ENCODE assay signal across 19 cellular contexts in the genomic region with DNA sequence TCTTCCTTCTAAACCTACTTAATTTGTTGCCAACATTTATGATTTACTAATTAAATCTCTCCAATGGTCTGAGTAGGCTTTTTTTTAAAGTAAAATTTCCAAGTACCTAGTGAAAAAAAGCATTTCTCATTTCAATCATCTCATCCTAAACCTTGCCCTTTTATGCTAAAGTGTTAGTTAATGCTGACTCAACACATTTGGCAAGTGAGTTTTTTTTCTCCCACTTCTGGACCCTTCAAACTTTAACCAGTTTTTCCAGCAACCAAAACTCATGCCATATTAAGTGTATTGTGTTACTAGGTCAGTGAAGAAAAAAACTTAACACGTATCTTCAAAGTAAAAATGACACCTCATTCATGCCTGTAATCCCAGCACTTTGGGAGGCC. TPM values are rescaled to one million over a fixed set of nuclear protein-coding genes. Genes with fewer than 3 reads are reported as not detected.
DNase-seq lines count a peak whose midpoint lies in the region; ATAC-seq and TF ChIP-seq lines count a peak whose summit lies in the region.
"Had no signal": no experiment of that assay in that cellular context is flagged by ENCODE, and none has a peak within 500 bp of the region (broad histone marks: within the 10 kb centered on the region; RNA-seq: fewer than 3 reads in every experiment).

No MANE protein-coding gene starts in this region.

- H3K27me3 ChIP-seq in psoas muscle (ENCODE audit: insufficient read depth in 3 of 3, low read length in 2 of 3) (no peaks in the 10 kb centered on the region), GM23248 (replicated peaks; ENCODE audit: insufficient read depth) (no peaks in the 10 kb centered on the region)

- peaks cover 100% of the 10 kb centered on the region for H3K79me2 ChIP-seq in GM23248 (ENCODE audit: insufficient read depth)

- H3K9me3 ChIP-seq in psoas muscle (no peaks in the 10 kb centered on the region), GM23248 (ENCODE audit: low read depth) (no peaks in the 10 kb centered on the region)

- WGBS in psoas muscle, 3 donors = 32 to 54% (median 36%) methylated on average over 1 of the region's 1 CpG
- 89 to 100% methylated on average over 1 of the region's 1 CpG for WGBS in GM23248 (ENCODE audit: low coverage in 1 of 2, low lambda C conversion rate in 2 of 2, missing lambda C conversion rate in 2 of 2), 2 experiments

- H3K4me1 Mint-ChIP-seq in activated T-cell treated with anti-CD3 and anti-CD28 coated beads, Interleukin-2, amount 50 U/mL, for 24 hours (ENCODE audit: low read depth) = peaks cover 41% of the 10 kb centered on the region
- H3K4me1 Mint-ChIP-seq in activated T-cell treated with anti-CD3 and anti-CD28 coated beads, Interleukin-2, amount 50 U/mL, for 4 hours (ENCODE audit: low read depth) = peaks cover 31% of the 10 kb centered on the region
- peaks cover 19% of the 10 kb centered on the region for H3K4me1 Mint-ChIP-seq in HFFc6 (ENCODE audit: low read depth)
- peaks cover 23% of the 10 kb centered on the region for H3K4me1 Mint-ChIP-seq in central memory CD8-positive, alpha-beta T cell

- H4K20me1 ChIP-seq in GM23248 (ENCODE audit: insufficient read depth) = peaks cover 8% of the 10 kb centered on the region; the same call in 1 of the 2 replicates

- H3K36me3 Mint-ChIP-seq in activated T-cell treated with anti-CD3 and anti-CD28 coated beads, Interleukin-2, amount 50 U/mL, for 24 hours (ENCODE audit: low read depth) = peaks cover 64% of the 10 kb centered on the region
- H3K36me3 Mint-ChIP-seq in activated T-cell treated with anti-CD3 and anti-CD28 coated beads, Interleukin-2, amount 50 U/mL, for 4 hours (ENCODE audit: insufficient read depth) = peaks cover 14% of the 10 kb centered on the region
- H3K36me3 Mint-ChIP-seq in HFFc6 (ENCODE audit: low read depth) = peaks cover 19% of the 10 kb centered on the region
- peaks cover 46% of the 10 kb centered on the region for H3K36me3 Mint-ChIP-seq in central memory CD8-positive, alpha-beta T cell (ENCODE audit: insufficient read depth)

- intact Hi-C loops in psoas muscle (cut with DNase I) = no loop called here

- no peaks in the 10 kb centered on the region for H3K27me3 Mint-ChIP-seq in activated T-cell treated with anti-CD3 and anti-CD28 coated beads, Interleukin-2, amount 50 U/mL, for 24 hours
- no peaks in the 10 kb centered on the region for H3K27me3 Mint-ChIP-seq in activated T-cell treated with anti-CD3 and anti-CD28 coated beads, Interleukin-2, amount 50 U/mL, for 4 hours (ENCODE audit: low read depth)
- H3K27me3 Mint-ChIP-seq in HFFc6 (ENCODE audit: insufficient read depth) = peaks cover 3% of the 10 kb centered on the region
- no peaks in the 10 kb centered on the region for H3K27me3 Mint-ChIP-seq in central memory CD8-positive, alpha-beta T cell
- H3K27me3 Mint-ChIP-seq: CD8-positive, alpha-beta memory T cell had no signal

- peaks cover 46% of the 10 kb centered on the region for H3K4me1 ChIP-seq in psoas muscle
- peaks cover 16% of the 10 kb centered on the region for H3K4me1 ChIP-seq in GM23248 (ENCODE audit: insufficient read depth)

- TF ChIP-seq CTCF in HFFc6 (IDR thresholded peaks at IDR 0.05) (no peak), psoas muscle (IDR thresholded peaks at IDR 0.05) (no peak)

- peaks cover 4% of the 10 kb centered on the region; the same call in 1 of the 2 replicates for H3F3A ChIP-seq in GM23248 (ENCODE audit: insufficient read depth)

- DNase-seq in activated T-cell treated with anti-CD3 and anti-CD28 coated beads, Interleukin-2, amount 50 U/mL, for 24 hours = no peak
- DNase-seq in activated T-cell treated with anti-CD3 and anti-CD28 coated beads, Interleukin-2, amount 50 U/mL, for 4 hours = no peak
- DNase-seq in HFFc6 (no peak), psoas muscle (no peak), NCI-H2171 (lab: John Stamatoyannopoulos, UW) (no peak), GM23248 (no peak)
- no peak for DNase-seq in central memory CD8-positive, alpha-beta T cell (ENCODE audit: low spot score in 2 of 2)
- DNase-seq: 8988T; CD8-positive, alpha-beta memory T cell; DMS79; GOT3; Kasumi-1; MM.1S; NCI-H1105; NCI-H1694; NCI-H2227 treated with DMSO at 0.1 percent for 48 hours; NCI-H524; Right ventricle myocardium superior had no signal

- no peak overlapping the region for H2AFZ ChIP-seq in GM23248

- no peaks in the 10 kb centered on the region for H3K9me3 Mint-ChIP-seq in activated T-cell treated with anti-CD3 and anti-CD28 coated beads, Interleukin-2, amount 50 U/mL, for 24 hours
- no peaks in the 10 kb centered on the region for H3K9me3 Mint-ChIP-seq in activated T-cell treated with anti-CD3 and anti-CD28 coated beads, Interleukin-2, amount 50 U/mL, for 4 hours
- no peaks in the 10 kb centered on the region for H3K9me3 Mint-ChIP-seq in HFFc6
- no peaks in the 10 kb centered on the region for H3K9me3 Mint-ChIP-seq in central memory CD8-positive, alpha-beta T cell
- H3K9me3 Mint-ChIP-seq: CD8-positive, alpha-beta memory T cell had no signal

- H3K27ac Mint-ChIP-seq in activated T-cell treated with anti-CD3 and anti-CD28 coated beads, Interleukin-2, amount 50 U/mL, for 24 hours = peak overlapping the region; percentile 68
- H3K27ac Mint-ChIP-seq in HFFc6 = peak overlapping the region; percentile 15; the same call in 1 of the 2 replicates
- no peak overlapping the region for H3K27ac Mint-ChIP-seq in central memory CD8-positive, alpha-beta T cell (ENCODE audit: low read depth)

- no peak overlapping the region for H3K4me3 ChIP-seq in psoas muscle
- no peak overlapping the region for H3K4me3 ChIP-seq in GM23248

- ATAC-seq in activated T-cell treated with anti-CD3 and anti-CD28 coated beads, Interleukin-2, amount 50 U/mL, for 4 hours = no peak
- ATAC-seq in central memory CD8-positive, alpha-beta T cell (replicated peaks; ENCODE audit: extremely low read depth, poor library complexity, severe bottlenecking) = no peak
- ATAC-seq in psoas muscle (no peak), GM21529 (IDR thresholded peaks at IDR 0.05; ENCODE audit: unreplicated experiment) (no peak)

- H3K9me2 ChIP-seq in GM23248 (ENCODE audit: insufficient read depth) = no peaks in the 10 kb centered on the region

- no peak overlapping the region for H3K9ac ChIP-seq in GM23248

- H3K4me2 ChIP-seq in GM23248 (ENCODE audit: unreplicated experiment) = no peak overlapping the region

- in situ Hi-C loops in GM23248 (cut with MboI) = no loop called here

- H3K4me3 Mint-ChIP-seq in activated T-cell treated with anti-CD3 and anti-CD28 coated beads, Interleukin-2, amount 50 U/mL, for 24 hours = no peak overlapping the region
- no peak overlapping the region for H3K4me3 Mint-ChIP-seq in activated T-cell treated with anti-CD3 and anti-CD28 coated beads, Interleukin-2, amount 50 U/mL, for 4 hours
- H3K4me3 Mint-ChIP-seq in HFFc6 = no peak overlapping the region
- peak overlapping the region; percentile 20 for H3K4me3 Mint-ChIP-seq in central memory CD8-positive, alpha-beta T cell

- H3K27ac ChIP-seq in psoas muscle = peak overlapping the region; percentile 13
- no peak overlapping the region for H3K27ac ChIP-seq in GM23248

- H3K36me3 ChIP-seq in psoas muscle (ENCODE audit: insufficient read depth in 1 of 2, low read depth in 1 of 2) (peaks cover 2 to 71% of the 10 kb centered on the region in 2 donors), GM23248 (ENCODE audit: low read depth) (peaks cover 3% of the 10 kb centered on the region; the same call in 1 of the 2 replicates)

RNA-seq across cellular contexts. Expression of a gene that starts 5.3 kb away (rescaled TPM):
- 10 to 100 TPM; 88.5 to 98.7 (median 90.1) TPM for total RNA-seq in activated T-cell treated with anti-CD3 and anti-CD28 coated beads, Interleukin-2, amount 50 U/mL, for 4 hours
- 100 to 1,000 TPM in 5 of 6 experiments, 10 to 100 TPM in 1; 87.5 to 115 (median 106) TPM for total RNA-seq in HFFc6 (2021; fragmentation: NEBNext Ultra II Directional; extraction: Animal tissue kit (Norgen Biotek cat#: 25700))
- 10 to 100 TPM; 54.1 to 69.8 (median 62.8) TPM for total RNA-seq in psoas muscle
- polyA plus RNA-seq in psoas muscle (10 to 100 TPM; 19.7 to 67.3 (median 25.6) TPM), GM23248 (2016; fragmentation: Nextera tagmentation; extraction: Ambion mirVana) (25.8 and 26.2 TPM in 2 replicates)
- total RNA-seq in GM23248 (2014; rRNA removed; shearing (Covaris generic)) = 51.8 and 80.6 TPM in 2 replicates

RNA-seq across cellular contexts. Expression of a gene that starts 42.5 kb away (rescaled TPM):
- total RNA-seq in activated T-cell treated with anti-CD3 and anti-CD28 coated beads, Interleukin-2, amount 50 U/mL, for 4 hours = 10 to 100 TPM; 15.3 to 17.3 (median 15.5) TPM
- 10 to 100 TPM; 14.9 to 19.0 (median 17.2) TPM for total RNA-seq in HFFc6 (2021; fragmentation: NEBNext Ultra II Directional; extraction: Animal tissue kit (Norgen Biotek cat#: 25700))
- 10 to 100 TPM; 18.1 to 28.0 (median 22.4) TPM for total RNA-seq in psoas muscle
- polyA plus RNA-seq in psoas muscle = 10 to 100 TPM in 1 of 3 donors, 1 to 10 TPM in 2; 5.9 to 20.1 (median 5.9) TPM
- total RNA-seq in GM23248 (2014; rRNA removed; shearing (Covaris generic)) = 10.2 and 12.6 TPM in 2 replicates
- 6.2 and 6.8 TPM in 2 replicates for polyA plus RNA-seq in GM23248 (2016; fragmentation: Nextera tagmentation; extraction: Ambion mirVana)
